In genomic region chr3:48423883-48424695, GRCh38 we compare ENCODE assay signal across 2 cellular contexts.
TF ChIP-seq lines count a peak whose summit lies in the region.

No MANE protein-coding gene starts in this region.

TF ChIP-seq in SK-N-SH, 30 proteins besides CTCF, POLR2A, EP300 and RAD21 (continued from another document):
- no peak for TF ChIP-seq USF1 (IDR thresholded peaks at IDR 0.05; ENCODE audit: borderline replicate concordance, low read depth)
- TF ChIP-seq MXI1 (IDR thresholded peaks at IDR 0.05; ENCODE audit: low read depth, low read length) = no peak
- TF ChIP-seq NFIC (IDR thresholded peaks at IDR 0.05; ENCODE audit: borderline replicate concordance) = no peak
- no peak for TF ChIP-seq SIN3A (IDR thresholded peaks at IDR 0.05; ENCODE audit: borderline replicate concordance, low read depth, low read length)
- TF ChIP-seq POLR2AphosphoS5 (IDR thresholded peaks at IDR 0.05; ENCODE audit: low read depth, low read length) = no peak
- TF ChIP-seq, protein P1, sequence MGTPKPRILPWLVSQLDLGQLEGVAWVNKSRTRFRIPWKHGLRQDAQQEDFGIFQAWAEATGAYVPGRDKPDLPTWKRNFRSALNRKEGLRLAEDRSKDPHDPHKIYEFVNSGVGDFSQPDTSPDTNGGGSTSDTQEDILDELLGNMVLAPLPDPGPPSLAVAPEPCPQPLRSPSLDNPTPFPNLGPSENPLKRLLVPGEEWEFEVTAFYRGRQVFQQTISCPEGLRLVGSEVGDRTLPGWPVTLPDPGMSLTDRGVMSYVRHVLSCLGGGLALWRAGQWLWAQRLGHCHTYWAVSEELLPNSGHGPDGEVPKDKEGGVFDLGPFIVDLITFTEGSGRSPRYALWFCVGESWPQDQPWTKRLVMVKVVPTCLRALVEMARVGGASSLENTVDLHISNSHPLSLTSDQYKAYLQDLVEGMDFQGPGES (IDR thresholded peaks at IDR 0.05; ENCODE audit: low read depth, low read length) = no peak
- TF ChIP-seq GATA2 (CRISPR knock-in tag; IDR thresholded peaks at IDR 0.05) = no peak
- TF ChIP-seq, protein P2, sequence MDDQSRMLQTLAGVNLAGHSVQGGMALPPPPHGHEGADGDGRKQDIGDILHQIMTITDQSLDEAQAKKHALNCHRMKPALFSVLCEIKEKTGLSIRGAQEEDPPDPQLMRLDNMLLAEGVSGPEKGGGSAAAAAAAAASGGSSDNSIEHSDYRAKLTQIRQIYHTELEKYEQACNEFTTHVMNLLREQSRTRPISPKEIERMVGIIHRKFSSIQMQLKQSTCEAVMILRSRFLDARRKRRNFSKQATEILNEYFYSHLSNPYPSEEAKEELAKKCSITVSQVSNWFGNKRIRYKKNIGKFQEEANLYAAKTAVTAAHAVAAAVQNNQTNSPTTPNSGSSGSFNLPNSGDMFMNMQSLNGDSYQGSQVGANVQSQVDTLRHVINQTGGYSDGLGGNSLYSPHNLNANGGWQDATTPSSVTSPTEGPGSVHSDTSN (IDR thresholded peaks at IDR 0.05) = no peak

TF ChIP-seq in SK-N-SH treated with all-trans-retinoic acid at 6 μM for 48 hours, 23 proteins besides CTCF, POLR2A, EP300 and RAD21 (continued from another document):
- TF ChIP-seq, protein P3, sequence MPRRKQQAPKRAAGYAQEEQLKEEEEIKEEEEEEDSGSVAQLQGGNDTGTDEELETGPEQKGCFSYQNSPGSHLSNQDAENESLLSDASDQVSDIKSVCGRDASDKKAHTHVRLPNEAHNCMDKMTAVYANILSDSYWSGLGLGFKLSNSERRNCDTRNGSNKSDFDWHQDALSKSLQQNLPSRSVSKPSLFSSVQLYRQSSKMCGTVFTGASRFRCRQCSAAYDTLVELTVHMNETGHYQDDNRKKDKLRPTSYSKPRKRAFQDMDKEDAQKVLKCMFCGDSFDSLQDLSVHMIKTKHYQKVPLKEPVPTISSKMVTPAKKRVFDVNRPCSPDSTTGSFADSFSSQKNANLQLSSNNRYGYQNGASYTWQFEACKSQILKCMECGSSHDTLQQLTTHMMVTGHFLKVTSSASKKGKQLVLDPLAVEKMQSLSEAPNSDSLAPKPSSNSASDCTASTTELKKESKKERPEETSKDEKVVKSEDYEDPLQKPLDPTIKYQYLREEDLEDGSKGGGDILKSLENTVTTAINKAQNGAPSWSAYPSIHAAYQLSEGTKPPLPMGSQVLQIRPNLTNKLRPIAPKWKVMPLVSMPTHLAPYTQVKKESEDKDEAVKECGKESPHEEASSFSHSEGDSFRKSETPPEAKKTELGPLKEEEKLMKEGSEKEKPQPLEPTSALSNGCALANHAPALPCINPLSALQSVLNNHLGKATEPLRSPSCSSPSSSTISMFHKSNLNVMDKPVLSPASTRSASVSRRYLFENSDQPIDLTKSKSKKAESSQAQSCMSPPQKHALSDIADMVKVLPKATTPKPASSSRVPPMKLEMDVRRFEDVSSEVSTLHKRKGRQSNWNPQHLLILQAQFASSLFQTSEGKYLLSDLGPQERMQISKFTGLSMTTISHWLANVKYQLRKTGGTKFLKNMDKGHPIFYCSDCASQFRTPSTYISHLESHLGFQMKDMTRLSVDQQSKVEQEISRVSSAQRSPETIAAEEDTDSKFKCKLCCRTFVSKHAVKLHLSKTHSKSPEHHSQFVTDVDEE (CRISPR knock-in tag; IDR thresholded peaks at IDR 0.05) = no peak
- TF ChIP-seq PATZ1 (CRISPR knock-in tag; IDR thresholded peaks at IDR 0.05; ENCODE audit: borderline replicate concordance) = no peak
